Comparison of ENCODE assay signal across 15 cellular contexts in genomic region chr2:187826023-187826422, GRCh38.
DNase-seq lines count a peak whose midpoint lies in the region; ATAC-seq and TF ChIP-seq lines count a peak whose summit lies in the region.
"Had no signal": no experiment of that assay in that cellular context is flagged by ENCODE, and none has a peak within 500 bp of the region (broad histone marks: within the 10 kb centered on the region; RNA-seq: fewer than 3 reads in every experiment).

No MANE protein-coding gene starts in this region.

- in situ Hi-C loops in astrocyte of the spinal cord (cut with HindIII; ENCODE audit: low sequenced_read_pairs) = no loop called here

- ATAC-seq in HG03159 (IDR thresholded peaks at IDR 0.05; ENCODE audit: unreplicated experiment) = no peak
- ATAC-seq in HG02798 (IDR thresholded peaks at IDR 0.05; ENCODE audit: poor library complexity, unreplicated experiment) = no peak
- no peak for ATAC-seq in HG03045 (IDR thresholded peaks at IDR 0.05; ENCODE audit: unreplicated experiment)
- ATAC-seq: gastrocnemius medialis, mucosa of descending colon, right lobe of liver had no signal

- no peak for TF ChIP-seq EP300 in Ishikawa (IDR thresholded peaks at IDR 0.05; ENCODE audit: borderline replicate concordance)

- no peak for TF ChIP-seq RAD21 in Ishikawa (IDR thresholded peaks at IDR 0.05; ENCODE audit: low read depth)

- no peak for TF ChIP-seq CTCF in astrocyte of the spinal cord (IDR thresholded peaks at IDR 0.05; ENCODE audit: low read depth, low read length)

- DNase-seq in COR-L47 (lab: John Stamatoyannopoulos, UW) (peak; percentile 62), astrocyte of the spinal cord (ENCODE audit: low read depth, low spot score) (peak; percentile 54), myocyte (ENCODE audit: low read depth) (peak; percentile 58), NCI-H510A treated with DMSO at 0.1 percent for 48 hours (lab: John Stamatoyannopoulos, UW) (no peak)
- DNase-seq: activated B cell treated with CpG ODN at 0.5 μM for 24 hours; gastrocnemius medialis; mucosa of descending colon; NCI-H1417 treated with DMSO at 0.1 percent for 48 hours; right lobe of liver; stimulated activated CD4-positive, alpha-beta T cell treated with anti-CD3 and anti-CD28 coated beads, Interleukin-2, amount 100 ng/mL, for 24 hours; T-helper 1 cell had no signal

- H3K4me3 ChIP-seq in astrocyte of the spinal cord (ENCODE audit: low read depth, low read length) = no peak overlapping the region
- H3K4me3 ChIP-seq: gastrocnemius medialis, mucosa of descending colon, right lobe of liver had no signal

TF ChIP-seq in Ishikawa, 13 proteins besides CTCF, POLR2A, EP300 and RAD21:
- TF ChIP-seq TEAD4 (IDR thresholded peaks at IDR 0.05) = peak; percentile 50; the same call in 1 of the 2 replicates
- no peak for TF ChIP-seq FOXM1 (IDR thresholded peaks at IDR 0.05; ENCODE audit: borderline replicate concordance, low read depth)
- TF ChIP-seq NFIC (IDR thresholded peaks at IDR 0.05) = peak; percentile 34; the same call in 1 of the 2 replicates
TF ChIP-seq in Ishikawa: peak in this region for 2.
